Comparison of ENCODE assay signal across 2 cellular contexts in genomic region chr2:168348076-168348475, GRCh38.
TF ChIP-seq lines count a peak whose summit lies in the region.

No MANE protein-coding gene starts in this region.

TF ChIP-seq in HCT116, 20 proteins besides CTCF, POLR2A, EP300 and RAD21:
- TF ChIP-seq CBX3 (IDR thresholded peaks at IDR 0.05; ENCODE audit: low read depth) = peak; percentile 42; the same call in 1 of the 2 replicates
- no peak for TF ChIP-seq FOSL1 (IDR thresholded peaks at IDR 0.05; ENCODE audit: low read depth)

TF ChIP-seq in K562, 482 proteins besides CTCF, POLR2A, EP300 and RAD21:
- TF ChIP-seq RCOR1 (IDR thresholded peaks at IDR 0.05; ENCODE audit: borderline replicate concordance in 1 of 2, low read depth in 2 of 2, low read length in 2 of 2) (0 out of 4 replicates have a peak, but pooled peaks of 1 of the 2 experiments have one; percentile 22), ZNF121 (CRISPR knock-in tag; conservative IDR thresholded peaks at IDR 0.05) (no peak), ZKSCAN1 (IDR thresholded peaks at IDR 0.05; ENCODE audit: low read depth, low read length) (no peak), TGIF2 (CRISPR knock-in tag; IDR thresholded peaks at IDR 0.05) (no peak), NRF1 (conservative IDR thresholded peaks at IDR 0.05 in 1 of 2, IDR thresholded peaks at IDR 0.05 in 1 of 2) (peak; percentile 12 to 36; a peak in 1 of 4 replicates)
- TF ChIP-seq, protein P1, sequence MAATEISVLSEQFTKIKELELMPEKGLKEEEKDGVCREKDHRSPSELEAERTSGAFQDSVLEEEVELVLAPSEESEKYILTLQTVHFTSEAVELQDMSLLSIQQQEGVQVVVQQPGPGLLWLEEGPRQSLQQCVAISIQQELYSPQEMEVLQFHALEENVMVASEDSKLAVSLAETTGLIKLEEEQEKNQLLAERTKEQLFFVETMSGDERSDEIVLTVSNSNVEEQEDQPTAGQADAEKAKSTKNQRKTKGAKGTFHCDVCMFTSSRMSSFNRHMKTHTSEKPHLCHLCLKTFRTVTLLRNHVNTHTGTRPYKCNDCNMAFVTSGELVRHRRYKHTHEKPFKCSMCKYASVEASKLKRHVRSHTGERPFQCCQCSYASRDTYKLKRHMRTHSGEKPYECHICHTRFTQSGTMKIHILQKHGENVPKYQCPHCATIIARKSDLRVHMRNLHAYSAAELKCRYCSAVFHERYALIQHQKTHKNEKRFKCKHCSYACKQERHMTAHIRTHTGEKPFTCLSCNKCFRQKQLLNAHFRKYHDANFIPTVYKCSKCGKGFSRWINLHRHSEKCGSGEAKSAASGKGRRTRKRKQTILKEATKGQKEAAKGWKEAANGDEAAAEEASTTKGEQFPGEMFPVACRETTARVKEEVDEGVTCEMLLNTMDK (IDR thresholded peaks at IDR 0.05; ENCODE audit: borderline replicate concordance, insufficient read depth, low read depth, low read length, poor library complexity, severe bottlenecking) = peak; percentile 52
